9 cellular contexts compared by ENCODE assay signal in genomic region chr3:133295199-133295901, GRCh38.
DNase-seq lines count a peak whose midpoint lies in the region; ATAC-seq and TF ChIP-seq lines count a peak whose summit lies in the region.
"Had no signal": no experiment of that assay in that cellular context is flagged by ENCODE, and none has a peak within 500 bp of the region (broad histone marks: within the 10 kb centered on the region; RNA-seq: fewer than 3 reads in every experiment).

No MANE protein-coding gene starts in this region.

- no peak overlapping the region for H3K4me2 ChIP-seq in mammary epithelial cell (ENCODE audit: insufficient read depth, low read depth, low read length)

- H2AFZ ChIP-seq in mammary epithelial cell (ENCODE audit: low read depth, low read length), result peak overlapping the region; percentile 67

- H3K79me2 ChIP-seq in mammary epithelial cell (ENCODE audit: insufficient read depth, low read length), result no peaks in the 10 kb centered on the region

- dilution Hi-C loops in mammary epithelial cell (cut with HindIII; ENCODE audit: low sequenced_read_pairs), result no loop called here

- CTCF ChIA-PET in mammary epithelial cell (lab: Charles Lee; ENCODE audit: low non-redundant PET), result no interaction called here

- no peaks in the 10 kb centered on the region for H4K20me1 ChIP-seq in mammary epithelial cell (ENCODE audit: insufficient read depth, low read length)

- TF ChIP-seq CTCF in mammary epithelial cell (conservative IDR thresholded peaks at IDR 0.05 in 1 of 2, IDR thresholded peaks at IDR 0.05 in 1 of 2; ENCODE audit: extremely low read depth in 1 of 2, insufficient read depth in 1 of 2, low read depth in 1 of 2, low read length in 2 of 2), result no peak
- TF ChIP-seq CTCF in Peyer's patch (IDR thresholded peaks at IDR 0.05), result no peak

- H3K27ac ChIP-seq in mammary epithelial cell (ENCODE audit: insufficient read depth, low read depth, low read length) (no peak overlapping the region), Peyer's patch (no peak overlapping the region)

- H3K4me3 ChIP-seq in mammary epithelial cell (replicated peaks in 1 of 3; ENCODE audit: insufficient read depth in 1 of 3, low read depth in 2 of 3, low read length in 3 of 3) (no peak overlapping the region), Peyer's patch (no peak overlapping the region)
- H3K4me3 ChIP-seq: K562 had no signal

- BruUV-seq in mammary epithelial cell (replicated peaks; lab: Mats Ljungman, UMichigan), result no TSS peak

- 60% methylated on average over 4 of the region's 4 CpGs for WGBS in mammary epithelial cell (ENCODE audit: low coverage, missing lambda C conversion rate)

- peak; percentile 5 for DNase-seq in stimulated activated CD4-positive, alpha-beta T cell treated with anti-CD3 and anti-CD28 coated beads, Interleukin-15, amount 100 ng/mL, for 24 hours
- no peak for DNase-seq in stimulated activated CD4-positive, alpha-beta T cell treated with anti-CD3 and anti-CD28 coated beads, Interleukin-2, amount 100 ng/mL, for 24 hours
- peak; percentile 78 for DNase-seq in mammary epithelial cell
- no peak for DNase-seq in NCI-H1930 (lab: John Stamatoyannopoulos, UW)
- DNase-seq in HCEC 1CT, result no peak
- no peak for DNase-seq in Peyer's patch
- no peak for DNase-seq in stimulated activated CD4-positive, alpha-beta T cell treated with anti-CD3 and anti-CD28 coated beads, Interleukin-4, amount 100 ng/mL, for 24 hours

- H3K4me1 ChIP-seq in mammary epithelial cell (ENCODE audit: insufficient read depth, low read length), result peaks cover 6% of the 10 kb centered on the region
- H3K4me1 ChIP-seq in Peyer's patch, result no peaks in the 10 kb centered on the region

- no peaks in the 10 kb centered on the region for H3K27me3 ChIP-seq in mammary epithelial cell (ENCODE audit: insufficient read depth, low read length)
- H3K27me3 ChIP-seq in Peyer's patch, result no peaks in the 10 kb centered on the region

- ATAC-seq in HG03159 (IDR thresholded peaks at IDR 0.05; ENCODE audit: unreplicated experiment), result peak; percentile 78
- ATAC-seq: K562 had no signal

- TF ChIP-seq POLR2A in Peyer's patch (IDR thresholded peaks at IDR 0.05), result no peak

- in situ Hi-C loops in mammary epithelial cell (cut with MboI; ENCODE audit: low sequenced_read_pairs in 2 of 2), result no loop called here

- H3K36me3 ChIP-seq in mammary epithelial cell (ENCODE audit: insufficient read depth, low read length) (no peaks in the 10 kb centered on the region), Peyer's patch (no peaks in the 10 kb centered on the region)

- H3K9ac ChIP-seq in mammary epithelial cell (ENCODE audit: insufficient read depth, low read length), result no peak overlapping the region

- intact Hi-C loops in mammary epithelial cell (cut with micrococcal nuclease), result no loop called here

- H3K9me3 ChIP-seq in mammary epithelial cell (replicated peaks; ENCODE audit: insufficient read depth, low read length) (no peaks in the 10 kb centered on the region), Peyer's patch (no peaks in the 10 kb centered on the region)

Comparison
In these comparisons a context has a peak if more than half of its experiments do, and no peak if none do; other contexts are left out.
1. DNase-seq: peak in stimulated activated CD4-positive, alpha-beta T cell treated with anti-CD3 and anti-CD28 coated beads, Interleukin-15, amount 100 ng/mL, for 24 hours (single experiment) and mammary epithelial cell (single experiment); none in stimulated activated CD4-positive, alpha-beta T cell treated with anti-CD3 and anti-CD28 coated beads, Interleukin-2, amount 100 ng/mL, for 24 hours (0 of 2), NCI-H1930 (0 of 2), HCEC 1CT (single experiment), Peyer's patch (0 of 3) and stimulated activated CD4-positive, alpha-beta T cell treated with anti-CD3 and anti-CD28 coated beads, Interleukin-4, amount 100 ng/mL, for 24 hours (single experiment).